ENCODE assay signal across 24 cellular contexts in genomic region chr18:25941556-25941955, GRCh38.
A peak's percentile ranks its signal among the peaks of the same experiment; 100 is the strongest.
DNase-seq lines count a peak whose midpoint lies in the region; ATAC-seq and TF ChIP-seq lines count a peak whose summit lies in the region.
"Had no signal": no experiment of that assay in that cellular context is flagged by ENCODE, and none has a peak within 500 bp of the region (broad histone marks: within the 10 kb centered on the region; RNA-seq: fewer than 3 reads in every experiment).

No MANE protein-coding gene starts in this region.

- peak; percentile 28 for DNase-seq in NCI-H82 (lab: John Stamatoyannopoulos, UW)
- DNase-seq in NCI-H82 treated with DMSO at 0.1 percent for 48 hours (lab: John Stamatoyannopoulos, UW; ENCODE audit: unreplicated experiment) = no peak
- DNase-seq in RKO (ENCODE audit: low spot score) = peak; percentile 6
- peak; percentile 7 for DNase-seq in epithelial cell of esophagus (ENCODE audit: low read depth)
- no peak for DNase-seq in smooth muscle cell (lab: John Stamatoyannopoulos, UW; ENCODE audit: unreplicated experiment)
- no peak for DNase-seq in medulla oblongata (ENCODE audit: extremely low spot score)
- DNase-seq: Calu3; CD8-positive, alpha-beta T cell; DMS153; NCI-H1105; NCI-H146; NCI-H2029 treated with DMSO at 0.1 percent for 48 hours; NCI-H226; NCI-H510A treated with DMSO at 0.1 percent for 48 hours; NCI-H748 treated with DMSO at 0.1 percent for 48 hours; Peyer's patch had no signal

- H3K27me3 ChIP-seq in smooth muscle cell (ENCODE audit: low read depth) = no peaks in the 10 kb centered on the region
- H3K27me3 ChIP-seq: BLaER1 treated with 17β-estradiol and CSF1 and Interleukin-3, amounts not matched to agents 10 nM and 100 nM; Peyer's patch; SJSA1 had no signal

- H3K4me1 ChIP-seq in smooth muscle cell (ENCODE audit: low read depth) = no peaks in the 10 kb centered on the region
- H3K4me1 ChIP-seq: BLaER1 treated with 17β-estradiol and CSF1 and Interleukin-3, amounts not matched to agents 10 nM and 100 nM; Peyer's patch; SJSA1 had no signal

- TF ChIP-seq CTCF in epithelial cell of esophagus (IDR thresholded peaks at IDR 0.05; ENCODE audit: insufficient read depth, low read depth, low read length, missing control alignments) = no peak
- no peak for TF ChIP-seq CTCF in smooth muscle cell (IDR thresholded peaks at IDR 0.05; ENCODE audit: borderline replicate concordance, insufficient read depth, poor library complexity, severe bottlenecking)

- no peak overlapping the region for H2AFZ ChIP-seq in smooth muscle cell (ENCODE audit: low read depth)

- peaks cover 4% of the 10 kb centered on the region for H3K36me3 ChIP-seq in smooth muscle cell (ENCODE audit: low read depth)
- H3K36me3 ChIP-seq: BLaER1 treated with 17β-estradiol and CSF1 and Interleukin-3, amounts not matched to agents 10 nM and 100 nM; Peyer's patch; SJSA1 had no signal

- no peak overlapping the region for H3K4me2 ChIP-seq in smooth muscle cell
- H3K4me2 ChIP-seq: BLaER1 treated with 17β-estradiol and CSF1 and Interleukin-3, amounts not matched to agents 10 nM and 100 nM; KMS-11 had no signal

- no peak overlapping the region for H3K9ac ChIP-seq in smooth muscle cell (ENCODE audit: low read depth)
- H3K9ac ChIP-seq: BLaER1 treated with 17β-estradiol and CSF1 and Interleukin-3, amounts not matched to agents 10 nM and 100 nM; KMS-11 had no signal

- no peaks in the 10 kb centered on the region for H3K79me2 ChIP-seq in smooth muscle cell (ENCODE audit: low read depth)

- H3K9me3 ChIP-seq in smooth muscle cell (replicated peaks; ENCODE audit: low read depth) = no peaks in the 10 kb centered on the region
- H3K9me3 ChIP-seq: BLaER1 treated with 17β-estradiol and CSF1 and Interleukin-3, amounts not matched to agents 10 nM and 100 nM; Peyer's patch; SJSA1 had no signal

- no peak for ATAC-seq in HG02840 (IDR thresholded peaks at IDR 0.05; ENCODE audit: low FRiP score, unreplicated experiment)
- no peak for ATAC-seq in HG03439 (IDR thresholded peaks at IDR 0.05; ENCODE audit: unreplicated experiment)
- ATAC-seq: CD8-positive, alpha-beta T cell; Right ventricle myocardium inferior had no signal

- peak overlapping the region; percentile 74 for H3K27ac ChIP-seq in smooth muscle cell (ENCODE audit: low read depth)
- H3K27ac ChIP-seq: 22Rv1; BLaER1 treated with 17β-estradiol and CSF1 and Interleukin-3, amounts not matched to agents 10 nM and 100 nM; HL-60; KMS-11; Peyer's patch; SJSA1 had no signal

- no peaks in the 10 kb centered on the region for H4K20me1 ChIP-seq in smooth muscle cell (ENCODE audit: low read depth)
- H4K20me1 ChIP-seq: BLaER1 treated with 17β-estradiol and CSF1 and Interleukin-3, amounts not matched to agents 10 nM and 100 nM had no signal

- 51% methylated on average over 3 of the region's 3 CpGs for WGBS in smooth muscle cell (ENCODE audit: low lambda C conversion rate)

- H3K4me3 ChIP-seq in epithelial cell of esophagus (ENCODE audit: low read length) (no peak overlapping the region), smooth muscle cell (no peak overlapping the region)
- H3K4me3 ChIP-seq: BLaER1 treated with 17β-estradiol and CSF1 and Interleukin-3, amounts not matched to agents 10 nM and 100 nM; Peyer's patch; SJSA1 had no signal

- no peaks in the 10 kb centered on the region for H3F3A ChIP-seq in smooth muscle cell (ENCODE audit: low read depth)

Comparison
In these comparisons a context has a peak if more than half of its experiments do, and no peak if none do; other contexts are left out.
1. DNase-seq: peak in NCI-H82 (single experiment), RKO (single experiment) and epithelial cell of esophagus (single experiment); none in NCI-H82 treated with DMSO at 0.1 percent for 48 hours (single experiment), smooth muscle cell (single experiment) and medulla oblongata (single experiment).